8 cellular contexts compared by ENCODE assay signal in the genomic region with DNA sequence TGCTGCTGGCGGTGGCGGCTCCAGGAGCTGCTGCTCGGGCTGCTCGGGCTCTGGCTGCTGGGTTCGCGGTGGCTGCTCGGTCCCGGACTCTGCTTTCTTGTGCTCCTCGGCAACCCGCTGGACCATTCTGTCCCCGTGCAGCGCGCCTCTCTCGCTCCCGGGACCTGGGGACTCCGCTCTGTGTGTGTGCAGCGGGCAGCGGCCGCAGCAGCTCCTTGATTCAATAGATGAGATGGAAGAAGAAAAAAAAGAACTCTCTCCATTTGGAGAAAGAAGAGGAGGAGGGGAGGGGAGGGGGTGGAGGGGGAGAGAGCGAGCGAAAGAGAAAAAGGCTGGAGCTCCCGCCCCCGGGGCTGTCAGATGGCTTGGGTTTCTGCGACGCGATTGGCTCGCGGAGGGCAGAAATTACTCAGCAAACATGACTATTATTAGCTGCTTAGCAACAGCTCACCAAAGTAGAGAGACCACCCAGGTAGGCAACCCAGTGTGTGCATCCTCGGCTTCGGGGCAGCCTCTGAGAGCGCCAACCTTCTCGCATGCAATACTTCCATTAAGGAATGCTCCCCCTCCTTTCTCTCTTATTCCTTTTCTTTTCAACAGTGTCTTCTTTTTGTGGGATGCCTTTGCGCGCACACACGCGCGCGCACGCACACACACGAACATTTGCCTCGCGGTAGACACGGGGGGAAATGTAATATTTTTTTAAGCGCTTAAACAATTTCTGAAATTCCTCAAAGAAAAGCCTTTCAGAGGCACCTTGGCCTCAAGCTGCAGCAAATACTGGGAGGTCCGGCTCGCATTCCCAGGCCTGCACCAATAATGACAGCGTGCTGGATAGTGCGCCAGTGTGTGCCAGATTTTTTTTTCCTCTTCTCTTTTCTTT. TPM values are rescaled to one million over a fixed set of nuclear protein-coding genes. Genes with fewer than 3 reads are reported as not detected.
A peak's percentile ranks its signal among the peaks of the same experiment; 100 is the strongest.
DNase-seq lines count a peak whose midpoint lies in the region; ATAC-seq and TF ChIP-seq lines count a peak whose summit lies in the region.

No MANE protein-coding gene starts in this region.

- H3K27me3 ChIP-seq in ACC112 (ENCODE audit: insufficient read depth, low read length) (no peaks in the 10 kb centered on the region), liver (ENCODE audit: control insufficient read depth in 4 of 4, insufficient read depth in 4 of 4, low read length in 3 of 4) (no peaks in the 10 kb centered on the region)

- POLR2A ChIA-PET in activated CD4-positive, alpha-beta memory T cell treated with anti-CD3 and anti-CD28 coated beads for 36 hours (lab: Charles Lee): no interaction called here

- no peaks in the 10 kb centered on the region for H3K9me3 ChIP-seq in liver (ENCODE audit: control insufficient read depth in 4 of 4, low read length in 3 of 4)

- no peak for TF ChIP-seq CTCF in liver (IDR thresholded peaks at IDR 0.05; ENCODE audit: low read depth, low read length, missing input control)

- intact Hi-C loops in activated CD4-positive, alpha-beta memory T cell treated with anti-CD3 and anti-CD28 coated beads for 36 hours (cut with micrococcal nuclease): loop anchor here (2.0 to 10.0 kb wide), 3 partner anchors 216 to 1344 kb away; a partner anchor contains a TSS

- peaks cover 16% of the 10 kb centered on the region for H3K4me1 ChIP-seq in ACC112 (ENCODE audit: control insufficient read depth, insufficient read depth, low read length, unreplicated experiment)
- peaks cover 0 to 26% (median 18%) of the 10 kb centered on the region in 4 donors for H3K4me1 ChIP-seq in liver (ENCODE audit: control insufficient read depth in 4 of 4, insufficient read depth in 4 of 4, low read length in 3 of 4)

- DNase-seq in NCI-H510A (lab: John Stamatoyannopoulos, UW): peak; percentile 62
- peak; percentile 79 for DNase-seq in activated CD4-positive, alpha-beta memory T cell treated with anti-CD3 and anti-CD28 coated beads for 36 hours
- DNase-seq in ecto neural progenitor cell (ENCODE audit: low spot score): peak; percentile 96
- DNase-seq in stimulated activated CD4-positive, alpha-beta T cell treated with anti-CD3 and anti-CD28 coated beads, Interleukin-4, amount 100 ng/mL, for 24 hours: peak; percentile 59

- H3K9me3 Mint-ChIP-seq in activated CD4-positive, alpha-beta memory T cell treated with anti-CD3 and anti-CD28 coated beads for 36 hours: no peaks in the 10 kb centered on the region

- no peaks in the 10 kb centered on the region for H3K36me3 Mint-ChIP-seq in activated CD4-positive, alpha-beta memory T cell treated with anti-CD3 and anti-CD28 coated beads for 36 hours

- H3K9ac ChIP-seq in liver (ENCODE audit: low read depth in 1 of 2, low read length in 2 of 2): peak overlapping the region; percentile 13 to 78

- H3K4me1 Mint-ChIP-seq in activated CD4-positive, alpha-beta memory T cell treated with anti-CD3 and anti-CD28 coated beads for 36 hours (ENCODE audit: low read depth): peaks cover 35% of the 10 kb centered on the region

- CTCF ChIA-PET in activated CD4-positive, alpha-beta memory T cell treated with anti-CD3 and anti-CD28 coated beads for 36 hours (lab: Charles Lee): no interaction called here

- H3K79me2 ChIP-seq in ACC112 (ENCODE audit: control insufficient read depth, insufficient read depth, low read length, unreplicated experiment): peaks cover 18% of the 10 kb centered on the region

- H3K4me3 Mint-ChIP-seq in activated CD4-positive, alpha-beta memory T cell treated with anti-CD3 and anti-CD28 coated beads for 36 hours: peak overlapping the region; percentile 88

- H3K4me3 ChIP-seq in ACC112 (ENCODE audit: low read depth, low read length) (peak overlapping the region; percentile 94), liver (ENCODE audit: low read depth in 1 of 3, low read length in 3 of 3) (peak overlapping the region; percentile 36 to 84 (median 71))

- H3K27me3 Mint-ChIP-seq in activated CD4-positive, alpha-beta memory T cell treated with anti-CD3 and anti-CD28 coated beads for 36 hours: peaks cover 23% of the 10 kb centered on the region

- ATAC-seq in GM18861 (IDR thresholded peaks at IDR 0.05; ENCODE audit: unreplicated experiment) (peak; percentile 34), HG03354 (IDR thresholded peaks at IDR 0.05; ENCODE audit: poor library complexity, severe bottlenecking, unreplicated experiment) (peak; percentile 52)

- H3K27ac Mint-ChIP-seq in activated CD4-positive, alpha-beta memory T cell treated with anti-CD3 and anti-CD28 coated beads for 36 hours: no peak overlapping the region

- WGBS in liver: under 1% methylated on average over 48 of the region's 48 CpGs

- H3K36me3 ChIP-seq in ACC112 (ENCODE audit: insufficient read depth, low read length) (no peaks in the 10 kb centered on the region), liver (ENCODE audit: control insufficient read depth in 4 of 4, insufficient read depth in 3 of 4, low read depth in 1 of 4, low read length in 3 of 4) (no peaks in the 10 kb centered on the region)

- H3K27ac ChIP-seq in ACC112 (ENCODE audit: low read depth, low read length): peak overlapping the region; percentile 70
- H3K27ac ChIP-seq in liver (ENCODE audit: low read depth in 1 of 2, low read length in 2 of 2): peak overlapping the region; percentile 78 to 97

- peak overlapping the region; percentile 85 for H2AFZ ChIP-seq in ACC112 (ENCODE audit: low read length, unreplicated experiment)

- TF ChIP-seq RAD21 in liver (IDR thresholded peaks at IDR 0.05): no peak

TF ChIP-seq in liver, 16 proteins besides CTCF, POLR2A, EP300 and RAD21:
- TF ChIP-seq YY1 (IDR thresholded peaks at IDR 0.05) (peak; percentile 9), GABPA (IDR thresholded peaks at IDR 0.05 in 1 of 2, conservative IDR thresholded peaks at IDR 0.05 in 1 of 2) (no peak)
- TF ChIP-seq, protein P1, sequence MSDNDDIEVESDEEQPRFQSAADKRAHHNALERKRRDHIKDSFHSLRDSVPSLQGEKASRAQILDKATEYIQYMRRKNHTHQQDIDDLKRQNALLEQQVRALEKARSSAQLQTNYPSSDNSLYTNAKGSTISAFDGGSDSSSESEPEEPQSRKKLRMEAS (IDR thresholded peaks at IDR 0.05): peak; percentile 15
TF ChIP-seq in liver: peak in this region for 2.

RNA-seq across cellular contexts. Expression of a gene that starts 7.6 kb away (rescaled TPM):
- total RNA-seq in activated CD4-positive, alpha-beta memory T cell treated with anti-CD3 and anti-CD28 coated beads for 36 hours: 1 to 10 TPM; 3.9 to 6.3 TPM
- total RNA-seq in liver: 1 to 10 TPM; 1.7 to 2.5 TPM
- polyA plus RNA-seq in liver: 1 to 10 TPM; 1.2 to 5.0 TPM

Comparison
In these comparisons a context has a peak if more than half of its experiments do, and no peak if none do; other contexts are left out.
1. Peak in every context shown above with its lines: DNase-seq, ATAC-seq, H3K4me3 ChIP-seq and H3K27ac ChIP-seq.